In genomic region chrX:13285229-13285628, GRCh38 we compare ENCODE assay signal across 1 cellular context.
TF ChIP-seq lines count a peak whose summit lies in the region.

No MANE protein-coding gene starts in this region.

TF ChIP-seq in liver, 16 proteins besides CTCF, POLR2A, EP300 and RAD21:
- TF ChIP-seq REST (IDR thresholded peaks at IDR 0.05), result no peak
- TF ChIP-seq MAX (IDR thresholded peaks at IDR 0.05), result no peak
- TF ChIP-seq HNF4A (conservative IDR thresholded peaks at IDR 0.05), result no peak
- TF ChIP-seq RXRA (IDR thresholded peaks at IDR 0.05), result no peak
- no peak for TF ChIP-seq FOXA1 (IDR thresholded peaks at IDR 0.05)
- no peak for TF ChIP-seq YY1 (IDR thresholded peaks at IDR 0.05)
- no peak for TF ChIP-seq TAF1 (conservative IDR thresholded peaks at IDR 0.05)
- TF ChIP-seq HNF4G (IDR thresholded peaks at IDR 0.05), result no peak
- no peak for TF ChIP-seq FOXA2 (IDR thresholded peaks at IDR 0.05)
- TF ChIP-seq EGR1 (IDR thresholded peaks at IDR 0.05; ENCODE audit: low read depth in 2 of 2), result no peak
- TF ChIP-seq GABPA (IDR thresholded peaks at IDR 0.05 in 1 of 2, conservative IDR thresholded peaks at IDR 0.05 in 1 of 2), result no peak
- no peak for TF ChIP-seq SP1 (IDR thresholded peaks at IDR 0.05)
- TF ChIP-seq JUND (IDR thresholded peaks at IDR 0.05), result no peak
